Comparison of ENCODE assay signal across 25 cellular contexts in genomic region chr12:51798507-51798906, GRCh38. TPM values are rescaled to one million over a fixed set of nuclear protein-coding genes. Genes with fewer than 3 reads are reported as not detected.
"Had no signal": no experiment of that assay in that cellular context is flagged by ENCODE, and none has a peak within 500 bp of the region (broad histone marks: within the 10 kb centered on the region; RNA-seq: fewer than 3 reads in every experiment).

No MANE protein-coding gene starts in this region.

- H3K36me3 ChIP-seq: heart right ventricle, left lung, lower lobe of right lung, transverse colon had no signal

- H3K27ac ChIP-seq: coronary artery, dorsolateral prefrontal cortex, heart right ventricle, left lung, lower lobe of right lung, testis, transverse colon had no signal

- H3K27me3 Mint-ChIP-seq: activated CD4-positive, alpha-beta T cell treated with anti-CD3 and anti-CD28 coated beads for 36 hours; activated CD8-positive, alpha-beta memory T cell treated with anti-CD3 and anti-CD28 coated beads, Interleukin-2, amount 10 ng/mL, durations not matched to agents 7 days and 5 days; natural killer cell treated with Interleukin-12 subunit alpha and Interleukin-12 subunit beta and Interleukin-15 and Interleukin-18, amount 100 ng/mL, for 72 hours; T-cell had no signal

- DNase-seq: activated CD4-positive, alpha-beta T cell treated with anti-CD3 and anti-CD28 coated beads for 36 hours; activated CD4-positive, CD25-positive, alpha-beta regulatory T cell; activated CD8-positive, alpha-beta memory T cell treated with anti-CD3 and anti-CD28 coated beads, Interleukin-2, amount 10 ng/mL, durations not matched to agents 7 days and 5 days; activated CD8-positive, alpha-beta T cell treated with anti-CD3 and anti-CD28 coated beads, Interleukin-2, amount 10 ng/mL, durations not matched to agents 7 days and 5 days; activated naive CD4-positive, alpha-beta T cell; activated T-cell treated with anti-CD3 and anti-CD28 coated beads, Interleukin-2, amount 50 U/mL, for 48 hours; dorsolateral prefrontal cortex; effector memory CD4-positive, alpha-beta T cell; erythroblast; heart right ventricle; kidney glomerular epithelial cell; left lung; lower lobe of right lung; mesendoderm; right cardiac atrium; stimulated activated CD4-positive, alpha-beta T cell treated with anti-CD3 and anti-CD28 coated beads, Interleukin-2, amount 100 ng/mL, for 48 hours; stimulated activated naive CD4-positive, alpha-beta T cell treated with Interleukin-2 at 50 U/mL for 16 hours; T-cell; testis; transverse colon had no signal

- H3K36me3 Mint-ChIP-seq: activated CD8-positive, alpha-beta memory T cell treated with anti-CD3 and anti-CD28 coated beads, Interleukin-2, amount 10 ng/mL, durations not matched to agents 7 days and 5 days; activated naive CD4-positive, alpha-beta T cell treated with anti-CD3 and anti-CD28 coated beads, Interleukin-2, amount 50 U/mL, for 72 hours; natural killer cell treated with Interleukin-12 subunit alpha and Interleukin-12 subunit beta and Interleukin-15 and Interleukin-18, amount 100 ng/mL, for 72 hours; T-cell had no signal

- H3K4me1 ChIP-seq: heart right ventricle, left lung, lower lobe of right lung, testis, transverse colon had no signal

- ATAC-seq: activated CD4-positive, alpha-beta T cell treated with anti-CD3 and anti-CD28 coated beads for 36 hours; activated CD8-positive, alpha-beta memory T cell treated with anti-CD3 and anti-CD28 coated beads, Interleukin-2, amount 10 ng/mL, durations not matched to agents 7 days and 5 days; activated CD8-positive, alpha-beta T cell treated with anti-CD3 and anti-CD28 coated beads, Interleukin-2, amount 10 ng/mL, durations not matched to agents 7 days and 5 days; activated naive CD4-positive, alpha-beta T cell treated with anti-CD3 and anti-CD28 coated beads, Interleukin-2, amount 50 U/mL, for 72 hours; heart right ventricle; left lung; lower lobe of right lung; natural killer cell treated with Interleukin-12 subunit alpha and Interleukin-12 subunit beta and Interleukin-15 and Interleukin-18, amount 100 ng/mL, for 72 hours; right cardiac atrium; T-cell had no signal

- H3K4me3 Mint-ChIP-seq: activated CD4-positive, alpha-beta T cell treated with anti-CD3 and anti-CD28 coated beads for 36 hours; activated CD8-positive, alpha-beta memory T cell treated with anti-CD3 and anti-CD28 coated beads, Interleukin-2, amount 10 ng/mL, durations not matched to agents 7 days and 5 days; activated CD8-positive, alpha-beta T cell treated with anti-CD3 and anti-CD28 coated beads, Interleukin-2, amount 10 ng/mL, durations not matched to agents 7 days and 5 days; natural killer cell treated with Interleukin-12 subunit alpha and Interleukin-12 subunit beta and Interleukin-15 and Interleukin-18, amount 100 ng/mL, for 72 hours; T-cell; T-helper 2 cell treated with Interferon-gamma antibody and Interleukin-4, amounts not matched to agents 5 μg/mL and 100 μg/mL, for 36 hours had no signal

- H3K27me3 ChIP-seq: dorsolateral prefrontal cortex, heart right ventricle, left lung, testis, transverse colon had no signal

- H3K4me1 Mint-ChIP-seq: activated CD4-positive, alpha-beta T cell treated with anti-CD3 and anti-CD28 coated beads for 36 hours; activated CD8-positive, alpha-beta memory T cell treated with anti-CD3 and anti-CD28 coated beads, Interleukin-2, amount 10 ng/mL, durations not matched to agents 7 days and 5 days; T-cell had no signal

- H3K4me3 ChIP-seq: coronary artery, dorsolateral prefrontal cortex, heart right ventricle, left lung, lower lobe of right lung, testis, transverse colon had no signal

- H3K9me3 ChIP-seq: heart right ventricle, left lung, lower lobe of right lung, testis, transverse colon had no signal

- H3K27ac Mint-ChIP-seq: activated CD4-positive, alpha-beta T cell treated with anti-CD3 and anti-CD28 coated beads for 36 hours; activated CD8-positive, alpha-beta memory T cell treated with anti-CD3 and anti-CD28 coated beads, Interleukin-2, amount 10 ng/mL, durations not matched to agents 7 days and 5 days; activated CD8-positive, alpha-beta T cell treated with anti-CD3 and anti-CD28 coated beads, Interleukin-2, amount 10 ng/mL, durations not matched to agents 7 days and 5 days; activated naive CD4-positive, alpha-beta T cell treated with anti-CD3 and anti-CD28 coated beads, Interleukin-2, amount 50 U/mL, for 72 hours; activated T-helper 2 cell treated with anti-CD3 and anti-CD28 coated beads, Interferon-gamma antibody, Interleukin-2, Interleukin-4, amounts not matched to agents 10 μg/mL and 5 μg/mL and 100 μg/mL, durations not matched to agents 14 hours and 24 hours and 36 hours; natural killer cell treated with Interleukin-12 subunit alpha and Interleukin-12 subunit beta and Interleukin-15 and Interleukin-18, amount 100 ng/mL, for 72 hours; T-cell; T-helper 2 cell treated with Interferon-gamma antibody and Interleukin-4, amounts not matched to agents 5 μg/mL and 100 μg/mL, for 36 hours had no signal

RNA-seq across cellular contexts. Expression of gene FIGNL2, which starts 50.0 kb away (rescaled TPM):
- total RNA-seq: transverse colon had no signal
